ENCODE assay signal across 15 cellular contexts in genomic region chr17:9268546-9268945, GRCh38.
"Had no signal": no experiment of that assay in that cellular context is flagged by ENCODE, and none has a peak within 500 bp of the region (broad histone marks: within the 10 kb centered on the region; RNA-seq: fewer than 3 reads in every experiment).

No MANE protein-coding gene starts in this region.

- H3K4me1 Mint-ChIP-seq: memory B cell had no signal

- ATAC-seq: left cardiac atrium; lower lobe of right lung; naive thymus-derived CD4-positive, alpha-beta T cell; sciatic nerve had no signal

- H3K27me3 ChIP-seq: neutrophil had no signal

- H3K4me3 ChIP-seq: coronary artery, left ventricle myocardium inferior, lower lobe of right lung, skin epidermis had no signal

- H3K9me3 Mint-ChIP-seq: endodermal cell, type B pancreatic cell had no signal

- H3K4me3 Mint-ChIP-seq: endodermal cell; memory B cell; naive thymus-derived CD4-positive, alpha-beta T cell; type B pancreatic cell had no signal

- H3K9me3 ChIP-seq: lower lobe of right lung, neutrophil had no signal

- DNase-seq: effector CD4-positive, alpha-beta T cell; endodermal cell; left cardiac atrium; left ventricle myocardium inferior; lower lobe of right lung; midbrain; naive thymus-derived CD4-positive, alpha-beta T cell; stimulated activated CD4-positive, alpha-beta T cell treated with anti-CD3 and anti-CD28 coated beads, Interleukin-12 subunit alpha, Interleukin-12 subunit beta, amount 100 ng/mL, for 4 hours; stimulated activated naive CD4-positive, alpha-beta T cell treated with Interleukin-2 at 50 U/mL for 16 hours had no signal

- H3K27me3 Mint-ChIP-seq: memory B cell; naive thymus-derived CD4-positive, alpha-beta T cell; type B pancreatic cell had no signal

- H3K27ac Mint-ChIP-seq: endodermal cell, memory B cell, type B pancreatic cell had no signal

- H3K4me1 ChIP-seq: left ventricle myocardium inferior, lower lobe of right lung had no signal

- H3K36me3 ChIP-seq: left ventricle myocardium inferior, lower lobe of right lung, neutrophil had no signal

- H3K27ac ChIP-seq: coronary artery, left ventricle myocardium inferior, lower lobe of right lung, neutrophil, skin epidermis had no signal
